ENCODE assay signal across 2 cellular contexts in genomic region chr9:133342083-133342406, GRCh38.
TF ChIP-seq lines count a peak whose summit lies in the region.

No MANE protein-coding gene starts in this region.

TF ChIP-seq in HCT116, 20 proteins besides CTCF, POLR2A, EP300 and RAD21:
- no peak for TF ChIP-seq CBX3 (IDR thresholded peaks at IDR 0.05; ENCODE audit: low read depth)
- TF ChIP-seq TCF7L2 (IDR thresholded peaks at IDR 0.05; ENCODE audit: borderline replicate concordance, extremely low read depth, insufficient read depth, insufficient read length): no peak
- no peak for TF ChIP-seq JUND (IDR thresholded peaks at IDR 0.05)
- TF ChIP-seq EZH2phosphoT487 (IDR thresholded peaks at IDR 0.05; ENCODE audit: borderline replicate concordance): no peak
- no peak for TF ChIP-seq ZFX (IDR thresholded peaks at IDR 0.05)
- TF ChIP-seq ZBTB33 (IDR thresholded peaks at IDR 0.05; ENCODE audit: extremely low read depth, insufficient replicate concordance, low read length): no peak
- TF ChIP-seq ELF1 (IDR thresholded peaks at IDR 0.05; ENCODE audit: borderline replicate concordance, low read depth): no peak
- TF ChIP-seq ATF3 (IDR thresholded peaks at IDR 0.05): no peak
- TF ChIP-seq EGR1 (IDR thresholded peaks at IDR 0.05; ENCODE audit: low read depth): no peak
- TF ChIP-seq SRF (IDR thresholded peaks at IDR 0.05; ENCODE audit: low read depth): no peak
- no peak for TF ChIP-seq CEBPB (IDR thresholded peaks at IDR 0.05; ENCODE audit: low read depth)
- no peak for TF ChIP-seq MAX (IDR thresholded peaks at IDR 0.05)
- TF ChIP-seq POLR2AphosphoS5 (IDR thresholded peaks at IDR 0.05; ENCODE audit: low read depth, low read length): no peak
- TF ChIP-seq REST (IDR thresholded peaks at IDR 0.05; ENCODE audit: low read depth): no peak
- no peak for TF ChIP-seq SP1 (IDR thresholded peaks at IDR 0.05; ENCODE audit: low read depth)
- no peak for TF ChIP-seq YY1 (IDR thresholded peaks at IDR 0.05; ENCODE audit: extremely low read depth, insufficient replicate concordance, low read depth, low read length)
- TF ChIP-seq SIN3A (IDR thresholded peaks at IDR 0.05; ENCODE audit: low read depth): no peak
- TF ChIP-seq EZH2 (IDR thresholded peaks at IDR 0.05): no peak

TF ChIP-seq in K562, 482 proteins besides CTCF, POLR2A, EP300 and RAD21:
- no peak for TF ChIP-seq ZNF277 (CRISPR knock-in tag; IDR thresholded peaks at IDR 0.05; ENCODE audit: borderline replicate concordance)
- peak; percentile 5 for TF ChIP-seq CTCFL (IDR thresholded peaks at IDR 0.05; ENCODE audit: borderline replicate concordance, insufficient read depth, low read depth, low read length, poor library complexity, severe bottlenecking)
- no peak for TF ChIP-seq CUX1 (CRISPR knock-in tag; IDR thresholded peaks at IDR 0.05)
- no peak for TF ChIP-seq HBP1 (CRISPR knock-in tag; IDR thresholded peaks at IDR 0.05)
- TF ChIP-seq POLR2G (IDR thresholded peaks at IDR 0.05; ENCODE audit: low read depth, low read length): peak; percentile 39; the same call in 1 of the 2 replicates
TF ChIP-seq in K562: peak in this region for 2.
